Comparison of ENCODE assay signal across 12 cellular contexts in genomic region chr11:117281159-117281558, GRCh38. TPM values are rescaled to one million over a fixed set of nuclear protein-coding genes. Genes with fewer than 3 reads are reported as not detected.
DNase-seq lines count a peak whose midpoint lies in the region; ATAC-seq and TF ChIP-seq lines count a peak whose summit lies in the region.
"Had no signal": no experiment of that assay in that cellular context is flagged by ENCODE, and none has a peak within 500 bp of the region (broad histone marks: within the 10 kb centered on the region; RNA-seq: fewer than 3 reads in every experiment).

No MANE protein-coding gene starts in this region.

- DNase-seq in Daoy (ENCODE audit: low read depth), result peak; percentile 89
- peak; percentile 98 for DNase-seq in RPMI7951 (ENCODE audit: low read depth)
- DNase-seq in fibroblast of mammary gland (ENCODE audit: low read depth), result peak; percentile 99
- DNase-seq in retinal pigment epithelial cell (ENCODE audit: low read depth), result peak; percentile 88
- DNase-seq in stimulated activated CD4-positive, alpha-beta T cell treated with anti-CD3 and anti-CD28 coated beads, Interleukin-1b, Interleukin-23, amount 100 ng/mL, for 48 hours, result no peak
- DNase-seq in natural killer cell treated with Interleukin-12 subunit alpha and Interleukin-12 subunit beta and Interleukin-15 and Interleukin-18, amount 100 ng/mL, for 72 hours (ENCODE audit: low spot score), result no peak
- DNase-seq: activated naive CD4-positive, alpha-beta T cell treated with Interleukin-2 at 50 U/mL for 16 hours; NCI-H446 treated with DMSO at 0.1 percent for 48 hours; right cardiac atrium; T-helper 9 cell had no signal

- no peaks in the 10 kb centered on the region for H3K9me3 Mint-ChIP-seq in natural killer cell treated with Interleukin-12 subunit alpha and Interleukin-12 subunit beta and Interleukin-15 and Interleukin-18, amount 100 ng/mL, for 72 hours

- ATAC-seq in HG02610 (IDR thresholded peaks at IDR 0.05; ENCODE audit: unreplicated experiment), result no peak
- no peak for ATAC-seq in GM18511 (IDR thresholded peaks at IDR 0.05; ENCODE audit: unreplicated experiment)
- ATAC-seq in natural killer cell treated with Interleukin-12 subunit alpha and Interleukin-12 subunit beta and Interleukin-15 and Interleukin-18, amount 100 ng/mL, for 72 hours, result no peak

- H3K4me1 Mint-ChIP-seq in natural killer cell treated with Interleukin-12 subunit alpha and Interleukin-12 subunit beta and Interleukin-15 and Interleukin-18, amount 100 ng/mL, for 72 hours (ENCODE audit: low read depth in 2 of 2), result peaks cover 6 to 9% of the 10 kb centered on the region in 2 donors

- no peak overlapping the region for H3K4me3 Mint-ChIP-seq in natural killer cell treated with Interleukin-12 subunit alpha and Interleukin-12 subunit beta and Interleukin-15 and Interleukin-18, amount 100 ng/mL, for 72 hours

- H3K27ac Mint-ChIP-seq in natural killer cell treated with Interleukin-12 subunit alpha and Interleukin-12 subunit beta and Interleukin-15 and Interleukin-18, amount 100 ng/mL, for 72 hours, result no peak overlapping the region

- no peak for TF ChIP-seq CTCF in fibroblast of mammary gland (conservative IDR thresholded peaks at IDR 0.05; ENCODE audit: control insufficient read depth, insufficient read depth, low read depth, low read length)
- no peak for TF ChIP-seq CTCF in retinal pigment epithelial cell (conservative IDR thresholded peaks at IDR 0.05; ENCODE audit: low read depth, low read length)

- no peak overlapping the region for H3K4me3 ChIP-seq in fibroblast of mammary gland (ENCODE audit: control insufficient read depth, low read depth, low read length)
- H3K4me3 ChIP-seq in retinal pigment epithelial cell (ENCODE audit: low read length), result no peak overlapping the region

- H3K27me3 Mint-ChIP-seq in natural killer cell treated with Interleukin-12 subunit alpha and Interleukin-12 subunit beta and Interleukin-15 and Interleukin-18, amount 100 ng/mL, for 72 hours, result no peaks in the 10 kb centered on the region

- peaks cover 24% of the 10 kb centered on the region for H3K36me3 Mint-ChIP-seq in natural killer cell treated with Interleukin-12 subunit alpha and Interleukin-12 subunit beta and Interleukin-15 and Interleukin-18, amount 100 ng/mL, for 72 hours

RNA-seq across cellular contexts. Expression of gene BACE1-AS, which starts 10.0 kb away (rescaled TPM):
- total RNA-seq in Daoy (2014; rRNA removed; shearing (Covaris generic)), result 1.4 and 2.9 TPM in 2 replicates
- 1.7 and 6.8 TPM in 2 replicates for total RNA-seq in RPMI7951 (2014; rRNA removed; shearing (Covaris generic))
- 1 to 10 TPM; 4.2 to 6.9 TPM for total RNA-seq in natural killer cell treated with Interleukin-12 subunit alpha and Interleukin-12 subunit beta and Interleukin-15 and Interleukin-18, amount 100 ng/mL, for 72 hours

RNA-seq across cellular contexts. Expression of gene BACE1, which starts 34.9 kb away (rescaled TPM):
- 9.3 and 14.8 TPM in 2 replicates for total RNA-seq in Daoy (2014; rRNA removed; shearing (Covaris generic))
- 27.5 and 32.3 TPM in 2 replicates for total RNA-seq in RPMI7951 (2014; rRNA removed; shearing (Covaris generic))
- total RNA-seq in natural killer cell treated with Interleukin-12 subunit alpha and Interleukin-12 subunit beta and Interleukin-15 and Interleukin-18, amount 100 ng/mL, for 72 hours, result under 1 TPM; 0.21 to 0.89 TPM

RNA-seq across cellular contexts. Expression of gene CEP164, which starts 46.5 kb away (rescaled TPM):
- total RNA-seq in Daoy (2014; rRNA removed; shearing (Covaris generic)), result 28.0 and 31.0 TPM in 2 replicates
- 20.7 and 30.1 TPM in 2 replicates for total RNA-seq in RPMI7951 (2014; rRNA removed; shearing (Covaris generic))
- 10 to 100 TPM; 30.1 to 60.8 TPM for total RNA-seq in natural killer cell treated with Interleukin-12 subunit alpha and Interleukin-12 subunit beta and Interleukin-15 and Interleukin-18, amount 100 ng/mL, for 72 hours

RNA-seq across cellular contexts. Expression of gene RNF214, which starts 48.7 kb away (rescaled TPM):
- total RNA-seq in Daoy (2014; rRNA removed; shearing (Covaris generic)), result 6.9 and 7.6 TPM in 2 replicates
- 7.1 and 7.2 TPM in 2 replicates for total RNA-seq in RPMI7951 (2014; rRNA removed; shearing (Covaris generic))
- 10 to 100 TPM; 18.9 to 21.6 TPM for total RNA-seq in natural killer cell treated with Interleukin-12 subunit alpha and Interleukin-12 subunit beta and Interleukin-15 and Interleukin-18, amount 100 ng/mL, for 72 hours

RNA-seq across cellular contexts. Expression of gene PCSK7, which starts 49.3 kb away (rescaled TPM):
- 33.7 and 38.0 TPM in 2 replicates for total RNA-seq in Daoy (2014; rRNA removed; shearing (Covaris generic))
- total RNA-seq in RPMI7951 (2014; rRNA removed; shearing (Covaris generic)), result 31.4 and 33.0 TPM in 2 replicates
- 100 to 1,000 TPM; 140 to 206 TPM for total RNA-seq in natural killer cell treated with Interleukin-12 subunit alpha and Interleukin-12 subunit beta and Interleukin-15 and Interleukin-18, amount 100 ng/mL, for 72 hours

Comparison
In these comparisons a context has a peak if more than half of its experiments do, and no peak if none do; other contexts are left out.
1. DNase-seq: peak in Daoy (single experiment), RPMI7951 (single experiment), fibroblast of mammary gland (single experiment) and retinal pigment epithelial cell (single experiment); none in stimulated activated CD4-positive, alpha-beta T cell treated with anti-CD3 and anti-CD28 coated beads, Interleukin-1b, Interleukin-23, amount 100 ng/mL, for 48 hours (single experiment) and natural killer cell treated with Interleukin-12 subunit alpha and Interleukin-12 subunit beta and Interleukin-15 and Interleukin-18, amount 100 ng/mL, for 72 hours (single experiment).